Comparison of ENCODE assay signal across 15 cellular contexts in genomic region chr2:84954329-84954728, GRCh38.
"Had no signal": no experiment of that assay in that cellular context is flagged by ENCODE, and none has a peak within 500 bp of the region (broad histone marks: within the 10 kb centered on the region; RNA-seq: fewer than 3 reads in every experiment).

No MANE protein-coding gene starts in this region.

- H3K4me2 ChIP-seq: hepatocyte had no signal

- H3K4me3 Mint-ChIP-seq: dendritic cell treated with granulocyte-macrophage colony-stimulating factor and Interleukin-4, amounts not matched to agents 40 ng/mL and 50 ng/mL, for 4 days; naive thymus-derived CD8-positive, alpha-beta T cell had no signal

- H3K4me3 ChIP-seq: esophagus squamous epithelium, hepatocyte, left ventricle myocardium inferior, lower lobe of right lung, right atrium auricular region had no signal

- ATAC-seq: left cardiac atrium; lower lobe of right lung; naive thymus-derived CD8-positive, alpha-beta T cell had no signal

- DNase-seq: esophagus squamous epithelium; foreskin fibroblast; kidney; left cardiac atrium; left ventricle myocardium inferior; lower lobe of right lung; mesenchymal stem cell; naive thymus-derived CD8-positive, alpha-beta T cell; small intestine; stimulated activated CD4-positive, alpha-beta T cell treated with anti-CD3 and anti-CD28 coated beads, Interleukin-12 subunit alpha, Interleukin-12 subunit beta, amount 100 ng/mL, for 4 hours; stimulated activated naive CD4-positive, alpha-beta T cell treated with Interleukin-2 at 50 U/mL for 16 hours; trophoblast cell had no signal

- H3K9me3 ChIP-seq: esophagus squamous epithelium, left ventricle myocardium inferior, lower lobe of right lung, right atrium auricular region had no signal

- H3K27ac Mint-ChIP-seq: dendritic cell treated with granulocyte-macrophage colony-stimulating factor and Interleukin-4, amounts not matched to agents 40 ng/mL and 50 ng/mL, for 4 days had no signal

- H3K27me3 ChIP-seq: esophagus squamous epithelium, hepatocyte, right atrium auricular region had no signal

- H3K9me3 Mint-ChIP-seq: dendritic cell treated with granulocyte-macrophage colony-stimulating factor and Interleukin-4, amounts not matched to agents 40 ng/mL and 50 ng/mL, for 4 days; naive thymus-derived CD8-positive, alpha-beta T cell had no signal

- H3K27ac ChIP-seq: esophagus squamous epithelium, hepatocyte, left ventricle myocardium inferior, lower lobe of right lung, right atrium auricular region had no signal

- H2AFZ ChIP-seq: hepatocyte had no signal

- H3K36me3 ChIP-seq: esophagus squamous epithelium, left ventricle myocardium inferior, lower lobe of right lung, right atrium auricular region had no signal

- H3K79me2 ChIP-seq: hepatocyte had no signal

- H3K27me3 Mint-ChIP-seq: naive thymus-derived CD8-positive, alpha-beta T cell had no signal
